ENCODE assay signal across 18 cellular contexts in genomic region chr13:74270018-74270417, GRCh38.
DNase-seq lines count a peak whose midpoint lies in the region; ATAC-seq, FAIRE-seq and TF ChIP-seq lines count a peak whose summit lies in the region.
"Had no signal": no experiment of that assay in that cellular context is flagged by ENCODE, and none has a peak within 500 bp of the region (broad histone marks: within the 10 kb centered on the region; RNA-seq: fewer than 3 reads in every experiment).

No MANE protein-coding gene starts in this region.

- peak; percentile 49 for ATAC-seq in activated CD4-positive, alpha-beta T cell treated with anti-CD3 and anti-CD28 coated beads for 36 hours
- ATAC-seq in psoas muscle = no peak

- CTCF ChIA-PET in activated CD4-positive, alpha-beta T cell treated with anti-CD3 and anti-CD28 coated beads for 36 hours (lab: Charles Lee) = interaction anchor here (1.3 kb wide), 2 partner anchors 17 to 130 kb away, joined by 3 to 4 read pairs; no protein-coding TSS in a partner anchor

- no peak overlapping the region for H3K27ac ChIP-seq in psoas muscle

- WGBS in psoas muscle, 3 donors = 11 to 48% (median 42%) methylated on average over 1 of the region's 1 CpG

- H3K4me1 ChIP-seq in psoas muscle = no peaks in the 10 kb centered on the region

- TF ChIP-seq CTCF in bronchial epithelial cell (IDR thresholded peaks at IDR 0.05; ENCODE audit: insufficient read depth, low read length, severe bottlenecking) = no peak
- no peak for TF ChIP-seq CTCF in psoas muscle (IDR thresholded peaks at IDR 0.05)

- no peaks in the 10 kb centered on the region for H3K36me3 ChIP-seq in bronchial epithelial cell (ENCODE audit: control insufficient read depth, insufficient read depth, low read length)
- H3K36me3 ChIP-seq in psoas muscle (ENCODE audit: insufficient read depth in 1 of 2, low read depth in 1 of 2) = no peaks in the 10 kb centered on the region

- peaks cover 7% of the 10 kb centered on the region for H3K9me3 ChIP-seq in psoas muscle

- intact Hi-C loops in activated CD4-positive, alpha-beta T cell treated with anti-CD3 and anti-CD28 coated beads for 36 hours (cut with DNase I, micrococcal nuclease) = no loop called here
- intact Hi-C loops in psoas muscle (cut with DNase I) = no loop called here

- no peak overlapping the region for H3K27ac Mint-ChIP-seq in activated CD4-positive, alpha-beta T cell treated with anti-CD3 and anti-CD28 coated beads for 36 hours
- H3K27ac Mint-ChIP-seq: H9 had no signal

- H3K36me3 Mint-ChIP-seq in activated CD4-positive, alpha-beta T cell treated with anti-CD3 and anti-CD28 coated beads for 36 hours (ENCODE audit: low read depth) = peaks cover 8% of the 10 kb centered on the region

- no peak for DNase-seq in activated CD4-positive, alpha-beta T cell treated with anti-CD3 and anti-CD28 coated beads for 36 hours
- DNase-seq in activated CD4-positive, alpha-beta T cell treated with anti-CD3 and anti-CD28 coated beads, Interleukin-2, amount 50 U/mL, for 4 hours = no peak
- DNase-seq in LoVo (ENCODE audit: low spot score) = peak; percentile 23
- peak; percentile 93 for DNase-seq in bronchial epithelial cell (ENCODE audit: low read depth)
- peak; percentile 68 for DNase-seq in renal cortical epithelial cell (ENCODE audit: low read depth)
- no peak for DNase-seq in psoas muscle
- DNase-seq in midbrain (lab: John Stamatoyannopoulos, UW) = no peak
- no peak for DNase-seq in epidermal melanocyte (ENCODE audit: insufficient read length, low spot score)
- DNase-seq: 8988T, C1 segment of cervical spinal cord, EL, H9, NCI-H1048, NCI-H146, NCI-H2081 treated with DMSO at 0.1 percent for 48 hours, NCI-H345, NCI-H69, Right ventricle myocardium superior had no signal

- H3K27me3 ChIP-seq in bronchial epithelial cell (ENCODE audit: control insufficient read depth, insufficient read depth, low read length) = no peaks in the 10 kb centered on the region
- no peaks in the 10 kb centered on the region for H3K27me3 ChIP-seq in psoas muscle (ENCODE audit: insufficient read depth in 3 of 3, low read length in 2 of 3)

- H3K4me3 Mint-ChIP-seq in activated CD4-positive, alpha-beta T cell treated with anti-CD3 and anti-CD28 coated beads for 36 hours = no peak overlapping the region
- H3K4me3 Mint-ChIP-seq: H9 had no signal

- peaks cover 19% of the 10 kb centered on the region for H3K9me3 Mint-ChIP-seq in activated CD4-positive, alpha-beta T cell treated with anti-CD3 and anti-CD28 coated beads for 36 hours (ENCODE audit: low read depth)

- H3K4me3 ChIP-seq in bronchial epithelial cell (ENCODE audit: low read depth, low read length) (no peak overlapping the region), psoas muscle (no peak overlapping the region)

- H3K27me3 Mint-ChIP-seq in activated CD4-positive, alpha-beta T cell treated with anti-CD3 and anti-CD28 coated beads for 36 hours = no peaks in the 10 kb centered on the region

- FAIRE-seq in bronchial epithelial cell (lab: Jason Lieb, UNC) = no peak

- peaks cover 3% of the 10 kb centered on the region for H3K4me1 Mint-ChIP-seq in activated CD4-positive, alpha-beta T cell treated with anti-CD3 and anti-CD28 coated beads for 36 hours
- H3K4me1 Mint-ChIP-seq: H9 had no signal

- POLR2A ChIA-PET in activated CD4-positive, alpha-beta T cell treated with anti-CD3 and anti-CD28 coated beads for 36 hours (lab: Charles Lee) = no interaction called here

Comparison
In these comparisons a context has a peak if more than half of its experiments do, and no peak if none do; other contexts are left out.
1. DNase-seq: peak in LoVo (single experiment), bronchial epithelial cell (single experiment) and renal cortical epithelial cell (single experiment); none in activated CD4-positive, alpha-beta T cell treated with anti-CD3 and anti-CD28 coated beads for 36 hours (single experiment), activated CD4-positive, alpha-beta T cell treated with anti-CD3 and anti-CD28 coated beads, Interleukin-2, amount 50 U/mL, for 4 hours (0 of 2), psoas muscle (0 of 2), midbrain (single experiment) and epidermal melanocyte (single experiment).